In the genomic region with DNA sequence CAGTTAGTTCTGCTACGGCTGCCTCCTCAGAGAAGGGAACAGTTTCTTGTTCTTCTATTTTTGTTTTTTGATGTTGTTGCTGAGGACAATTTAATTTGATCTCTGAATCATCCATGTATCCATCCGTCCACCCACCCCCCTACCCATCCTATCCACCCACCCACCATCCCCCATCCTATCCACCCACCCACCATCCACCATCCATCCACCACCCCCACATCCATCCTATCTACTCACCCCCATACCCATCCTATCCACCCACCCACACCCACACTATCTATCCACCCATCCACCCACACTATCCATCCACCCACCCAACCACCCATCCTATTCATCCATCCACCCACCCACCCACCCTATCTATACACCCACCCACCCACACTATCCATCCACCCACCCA, we compare ENCODE assay signal across 2 cellular contexts.
DNase-seq lines count a peak whose midpoint lies in the region; ATAC-seq lines count a peak whose summit lies in the region.
"Not testable (repeated sequence)": the region's sequence is repeated elsewhere in the genome, so short reads cannot be mapped to it uniquely, and the experiment has no call there.

No MANE protein-coding gene starts in this region.

- not testable (repeated sequence) for H3K27me3 Mint-ChIP-seq in stimulated activated memory B cell treated with anti-CD40 and anti-IgM and Interleukin-4, amounts not matched to agents 10 μg/mL and 1 μg/mL and 100 μg/mL, for 72 hours
- H3K27me3 Mint-ChIP-seq in stimulated activated naive CD8-positive, alpha-beta T cell treated with anti-CD3 and anti-CD28 coated beads, Interleukin-15, amount 100 ng/mL, for 72 hours: peaks cover 14% of the 10 kb centered on the region

- not testable (repeated sequence) for H3K9me3 Mint-ChIP-seq in stimulated activated memory B cell treated with anti-CD40 and anti-IgM and Interleukin-4, amounts not matched to agents 10 μg/mL and 1 μg/mL and 100 μg/mL, for 72 hours; stimulated activated naive CD8-positive, alpha-beta T cell treated with anti-CD3 and anti-CD28 coated beads, Interleukin-15, amount 100 ng/mL, for 72 hours

- H3K36me3 Mint-ChIP-seq in stimulated activated memory B cell treated with anti-CD40 and anti-IgM and Interleukin-4, amounts not matched to agents 10 μg/mL and 1 μg/mL and 100 μg/mL, for 72 hours: not testable (repeated sequence)

- peak; percentile 50 for ATAC-seq in stimulated activated memory B cell treated with anti-CD40 and anti-IgM and Interleukin-4, amounts not matched to agents 10 μg/mL and 1 μg/mL and 100 μg/mL, for 72 hours
- peak; percentile 59 for ATAC-seq in stimulated activated naive CD8-positive, alpha-beta T cell treated with anti-CD3 and anti-CD28 coated beads, Interleukin-15, amount 100 ng/mL, for 72 hours

- H3K4me3 Mint-ChIP-seq in stimulated activated memory B cell treated with anti-CD40 and anti-IgM and Interleukin-4, amounts not matched to agents 10 μg/mL and 1 μg/mL and 100 μg/mL, for 72 hours; stimulated activated naive CD8-positive, alpha-beta T cell treated with anti-CD3 and anti-CD28 coated beads, Interleukin-15, amount 100 ng/mL, for 72 hours: not testable (repeated sequence)

- DNase-seq in stimulated activated naive CD8-positive, alpha-beta T cell treated with anti-CD3 and anti-CD28 coated beads, Interleukin-15, amount 100 ng/mL, for 72 hours: not testable (repeated sequence)

- H3K4me1 Mint-ChIP-seq in stimulated activated memory B cell treated with anti-CD40 and anti-IgM and Interleukin-4, amounts not matched to agents 10 μg/mL and 1 μg/mL and 100 μg/mL, for 72 hours; stimulated activated naive CD8-positive, alpha-beta T cell treated with anti-CD3 and anti-CD28 coated beads, Interleukin-15, amount 100 ng/mL, for 72 hours: not testable (repeated sequence)

- not testable (repeated sequence) for H3K27ac Mint-ChIP-seq in stimulated activated memory B cell treated with anti-CD40 and anti-IgM and Interleukin-4, amounts not matched to agents 10 μg/mL and 1 μg/mL and 100 μg/mL, for 72 hours; stimulated activated naive CD8-positive, alpha-beta T cell treated with anti-CD3 and anti-CD28 coated beads, Interleukin-15, amount 100 ng/mL, for 72 hours
